3 cellular contexts compared by ENCODE assay signal in the genomic region with DNA sequence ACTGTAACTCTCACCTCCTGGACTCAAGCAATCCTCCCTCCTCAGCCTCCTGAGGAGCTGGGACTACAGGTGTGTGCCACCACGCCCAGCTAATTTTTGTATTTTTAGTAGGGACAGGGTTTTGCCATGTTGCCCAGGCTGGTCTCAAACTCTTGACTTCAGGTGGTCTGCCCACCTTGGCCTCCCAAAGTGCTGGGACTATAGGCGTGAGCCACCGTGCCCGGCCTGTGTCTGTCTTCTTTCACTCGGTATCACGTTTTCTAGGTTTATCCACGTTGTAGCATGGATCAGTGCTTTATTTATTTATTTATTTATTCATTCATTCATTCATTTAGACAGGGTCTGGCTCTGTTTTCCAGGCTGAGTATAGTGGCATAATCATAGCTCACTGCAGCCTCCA. TPM values are rescaled to one million over a fixed set of nuclear protein-coding genes. Genes with fewer than 3 reads are reported as not detected.
"Had no signal": no experiment of that assay in that cellular context is flagged by ENCODE, and none has a peak within 500 bp of the region (broad histone marks: within the 10 kb centered on the region; RNA-seq: fewer than 3 reads in every experiment).

No MANE protein-coding gene starts in this region.

RNA-seq across cellular contexts. Expression of a gene that starts 54.3 kb away (rescaled TPM):
- total RNA-seq: epithelial cell of proximal tubule, foreskin keratinocyte, mesothelial cell of epicardium had no signal
